ENCODE assay signal across 20 cellular contexts in genomic region chr20:37848706-37849105, GRCh38. TPM values are rescaled to one million over a fixed set of nuclear protein-coding genes. Genes with fewer than 3 reads are reported as not detected.
"Had no signal": no experiment of that assay in that cellular context is flagged by ENCODE, and none has a peak within 500 bp of the region (broad histone marks: within the 10 kb centered on the region; RNA-seq: fewer than 3 reads in every experiment).

No MANE protein-coding gene starts in this region.

- ATAC-seq: esophagus mucosa; heart left ventricle; left colon; left ventricle myocardium superior; natural killer cell treated with Interleukin-12 subunit alpha and Interleukin-12 subunit beta and Interleukin-15 and Interleukin-18, amount 100 ng/mL, for 72 hours had no signal

- H3K27ac Mint-ChIP-seq: endodermal cell; natural killer cell treated with Interleukin-12 subunit alpha and Interleukin-12 subunit beta and Interleukin-15 and Interleukin-18, amount 100 ng/mL, for 72 hours had no signal

- H3K36me3 ChIP-seq: uterus had no signal

- H3K4me3 Mint-ChIP-seq: endodermal cell; natural killer cell treated with Interleukin-12 subunit alpha and Interleukin-12 subunit beta and Interleukin-15 and Interleukin-18, amount 100 ng/mL, for 72 hours had no signal

- H3K4me1 ChIP-seq: tibial artery, upper lobe of left lung, uterus had no signal

- H3K27me3 Mint-ChIP-seq: natural killer cell treated with Interleukin-12 subunit alpha and Interleukin-12 subunit beta and Interleukin-15 and Interleukin-18, amount 100 ng/mL, for 72 hours had no signal

- H3K9me3 ChIP-seq: heart left ventricle, tibial artery, upper lobe of left lung, uterus had no signal

- H3K27ac ChIP-seq: coronary artery, heart left ventricle, tibial artery, upper lobe of left lung, uterus had no signal

- H3K4me3 ChIP-seq: coronary artery, heart left ventricle, lung, tibial artery, upper lobe of left lung, uterus had no signal

- DNase-seq: effector CD4-positive, alpha-beta T cell; endodermal cell; heart left ventricle; hippocampal formation; left colon; left ventricle myocardium superior; mesenchymal stem cell; midbrain; posterior cingulate gyrus; small intestine; stimulated activated CD4-positive, alpha-beta T cell treated with anti-CD3 and anti-CD28 coated beads, Interleukin-2, amount 100 ng/mL, for 48 hours; stimulated activated naive CD4-positive, alpha-beta T cell treated with Interleukin-2 at 50 U/mL for 16 hours; upper lobe of left lung; uterus had no signal

- H3K27me3 ChIP-seq: heart left ventricle, tibial artery, upper lobe of left lung, uterus had no signal

- H3K9me3 Mint-ChIP-seq: endodermal cell; natural killer cell treated with Interleukin-12 subunit alpha and Interleukin-12 subunit beta and Interleukin-15 and Interleukin-18, amount 100 ng/mL, for 72 hours had no signal

RNA-seq across cellular contexts. Expression of gene VSTM2L, which starts 54.2 kb away (rescaled TPM):
- total RNA-seq: dermis microvascular lymphatic vessel endothelial cell had no signal
